Comparison of ENCODE assay signal across 24 cellular contexts in genomic region chr16:87597324-87597830, GRCh38. TPM values are rescaled to one million over a fixed set of nuclear protein-coding genes. Genes with fewer than 3 reads are reported as not detected.
DNase-seq lines count a peak whose midpoint lies in the region; ATAC-seq, FAIRE-seq and TF ChIP-seq lines count a peak whose summit lies in the region.
"Had no signal": no experiment of that assay in that cellular context is flagged by ENCODE, and none has a peak within 500 bp of the region (broad histone marks: within the 10 kb centered on the region; RNA-seq: fewer than 3 reads in every experiment).

No MANE protein-coding gene starts in this region.

- H3K79me1 ChIP-seq in trophoblast cell (ENCODE audit: low read length): no peaks in the 10 kb centered on the region

- H3K27me3 ChIP-seq in K562 (ENCODE audit: control insufficient read depth in 2 of 2, insufficient read depth in 2 of 2, low read length in 2 of 2) (peaks cover 23 to 43% of the 10 kb centered on the region in 2 experiments), trophoblast cell (ENCODE audit: insufficient read depth, low read length) (no peaks in the 10 kb centered on the region)

- no peaks in the 10 kb centered on the region for H4K20me1 ChIP-seq in K562 (replicated peaks; ENCODE audit: control insufficient read depth, insufficient read depth, low read length)

- H4K8ac ChIP-seq in trophoblast cell (ENCODE audit: low read depth, low read length): no peak overlapping the region

- 0% methylated on average over 6 of the region's 6 CpGs for WGBS in K562 (ENCODE audit: insufficient coverage, low coverage, missing lambda C conversion rate)
- WGBS in trophoblast cell (ENCODE audit: extremely low coverage, insufficient coverage, insufficient read length): 100% methylated on average over 1 of the region's 6 CpGs

- no peak for TF ChIP-seq RAD21 in K562 (CRISPR knock-in tag; conservative IDR thresholded peaks at IDR 0.05 in 1 of 2, IDR thresholded peaks at IDR 0.05 in 1 of 2)

- peak overlapping the region; percentile 90 for H3K23ac ChIP-seq in trophoblast cell (ENCODE audit: low read length)

- no peak overlapping the region for H2BK12ac ChIP-seq in trophoblast cell (ENCODE audit: low read length)

- FAIRE-seq in GM12891 (lab: Jason Lieb, UNC) (peak; percentile 58), HTR-8/SVneo (lab: Jason Lieb, UNC) (peak; percentile 100), K562 (lab: Jason Lieb, UNC) (peak; percentile 57)
- FAIRE-seq: A549, D721Med, GM19239 had no signal

- no peak overlapping the region for H3K27ac ChIP-seq in K562 (ENCODE audit: extremely low read depth, low read depth, low read length)
- H3K27ac ChIP-seq in trophoblast cell (ENCODE audit: low read depth, low read length): no peak overlapping the region
- H3K27ac ChIP-seq: A549; BLaER1 treated with 17β-estradiol and CSF1 and Interleukin-3, amounts not matched to agents 10 nM and 100 nM had no signal

- H3K79me2 ChIP-seq in K562 (ENCODE audit: control insufficient read depth, insufficient read depth, low read length) (no peaks in the 10 kb centered on the region), trophoblast cell (ENCODE audit: control insufficient read depth, insufficient read depth, low read length, poor library complexity) (no peaks in the 10 kb centered on the region)

- H3K4me1 ChIP-seq in K562 (replicated peaks in 1 of 2; ENCODE audit: control insufficient read depth in 2 of 2, insufficient read depth in 2 of 2, low read length in 2 of 2): peaks cover 0 to 5% of the 10 kb centered on the region in 2 experiments; a peak in 2 of 5 replicates
- no peaks in the 10 kb centered on the region for H3K4me1 ChIP-seq in trophoblast cell (ENCODE audit: control insufficient read depth in 1 of 2, insufficient read depth in 2 of 2, low read length in 2 of 2)
- H3K4me1 ChIP-seq: A549, BE2C had no signal

- H4K12ac ChIP-seq in trophoblast cell (ENCODE audit: low read depth, low read length): no peak overlapping the region

- H3K4me3 ChIP-seq in K562 (no peak overlapping the region), trophoblast cell (ENCODE audit: low read depth, low read length) (peak overlapping the region; percentile 47)
- H3K4me3 ChIP-seq: A549; BLaER1 treated with 17β-estradiol and CSF1 and Interleukin-3, amounts not matched to agents 10 nM and 100 nM had no signal

- no peaks in the 10 kb centered on the region for H3K9me3 ChIP-seq in K562 (replicated peaks; ENCODE audit: control insufficient read depth, insufficient read depth, low read depth, low read length)
- H3K9me3 ChIP-seq in trophoblast cell (ENCODE audit: insufficient read depth, low read depth, low read length): peaks cover 2% of the 10 kb centered on the region
- H3K9me3 ChIP-seq: BE2C had no signal

- no peak overlapping the region for H2BK5ac ChIP-seq in trophoblast cell (ENCODE audit: low read depth, low read length, poor library complexity)

- no peak overlapping the region for H3K9ac ChIP-seq in K562 (ENCODE audit: insufficient read depth in 1 of 2, low read depth in 2 of 2, low read length in 2 of 2)
- no peak overlapping the region for H3K9ac ChIP-seq in trophoblast cell (ENCODE audit: low read length)
- H3K9ac ChIP-seq: BLaER1 treated with 17β-estradiol and CSF1 and Interleukin-3, amounts not matched to agents 10 nM and 100 nM had no signal

- no peak overlapping the region for H3K4ac ChIP-seq in trophoblast cell (ENCODE audit: low read depth, low read length)

- DNase-seq in GM12891 (ENCODE audit: insufficient read length, low spot score) (no peak), HTR-8/SVneo (ENCODE audit: insufficient read length, low spot score) (no peak), K562 (ENCODE audit: extremely low read depth in 1 of 4, low spot score in 3 of 4) (no peak), trophoblast cell (no peak), EL (no peak), NAMALWA (ENCODE audit: low spot score) (no peak)
- DNase-seq: 8988T; ACHN; AML-193; BE2C; CD4-positive, alpha-beta T cell; CD8-positive, alpha-beta memory T cell; DMS 273 treated with DMSO at 0.1 percent for 48 hours; DMS79; GF-D8; GOT3; H7; HCEC 1CT had no signal

- H2AFZ ChIP-seq in K562 (ENCODE audit: low read depth, low read length): no peak overlapping the region
- no peak overlapping the region for H2AFZ ChIP-seq in trophoblast cell (ENCODE audit: insufficient read depth, low read length, poor library complexity)

- no peak for TF ChIP-seq CTCF in K562 (IDR thresholded peaks at IDR 0.05 in 2 of 3, conservative IDR thresholded peaks at IDR 0.05 in 1 of 3; ENCODE audit: insufficient read depth in 2 of 3, low read depth in 1 of 3, low read length in 3 of 3)

- H3K36me3 ChIP-seq in K562 (ENCODE audit: control insufficient read depth, insufficient read depth, low read length): no peaks in the 10 kb centered on the region
- no peaks in the 10 kb centered on the region for H3K36me3 ChIP-seq in trophoblast cell (ENCODE audit: control insufficient read depth in 1 of 2, insufficient read depth in 2 of 2, low read length in 2 of 2)
- H3K36me3 ChIP-seq: BE2C; BLaER1 treated with 17β-estradiol and CSF1 and Interleukin-3, amounts not matched to agents 10 nM and 100 nM had no signal

- POLR2A ChIA-PET in K562 (lab: Yijun Ruan, JAX): interaction anchor here (0.6 kb wide), 2 partner anchors 11 to 195 kb away, joined by 3 read pairs; no protein-coding TSS in a partner anchor

- H2AK5ac ChIP-seq in trophoblast cell (ENCODE audit: low read length): no peak overlapping the region

- intact Hi-C loops in K562 (cut with micrococcal nuclease): no loop called here

- no peak for ATAC-seq in K562
- no peak for ATAC-seq in GM19452 (IDR thresholded peaks at IDR 0.05; ENCODE audit: unreplicated experiment)
- ATAC-seq: A549 had no signal

- no peak for TF ChIP-seq EP300 in K562 (IDR thresholded peaks at IDR 0.05; ENCODE audit: low read length)

- H2BK120ac ChIP-seq in trophoblast cell (ENCODE audit: insufficient read depth, low read length, poor library complexity): no peak overlapping the region

- no peak overlapping the region for H3K18ac ChIP-seq in trophoblast cell (ENCODE audit: low read length)

- in situ Hi-C loops in K562 (cut with MboI): no loop called here

- H3K4me2 ChIP-seq in K562 (ENCODE audit: insufficient read depth, low read length): no peak overlapping the region
- H3K4me2 ChIP-seq in trophoblast cell (ENCODE audit: low read length): no peak overlapping the region
- H3K4me2 ChIP-seq: A549; BLaER1 treated with 17β-estradiol and CSF1 and Interleukin-3, amounts not matched to agents 10 nM and 100 nM had no signal

- H4K91ac ChIP-seq in trophoblast cell (ENCODE audit: low read depth, low read length): no peak overlapping the region

- CTCF ChIA-PET in K562 (lab: Yijun Ruan, JAX; ENCODE audit: low intra/inter-chr PET ratio): no interaction called here

- no TSS peak for BruUV-seq in K562 (replicated peaks; lab: Mats Ljungman, UMichigan)

- H3K9me1 ChIP-seq in K562 (ENCODE audit: control insufficient read depth, insufficient read depth, low read length): no peaks in the 10 kb centered on the region

- no peak overlapping the region for H3K14ac ChIP-seq in trophoblast cell (ENCODE audit: low read length)

- TF ChIP-seq POLR2A in GM12891 (IDR thresholded peaks at IDR 0.05; ENCODE audit: low read depth, low read length) (no peak), K562 (conservative IDR thresholded peaks at IDR 0.05) (no peak)

TF ChIP-seq in GM12891, 5 proteins besides CTCF, POLR2A, EP300 and RAD21:
- no peak for TF ChIP-seq POU2F2 (IDR thresholded peaks at IDR 0.05; ENCODE audit: low read depth, low read length)
- TF ChIP-seq PAX5 (IDR thresholded peaks at IDR 0.05; ENCODE audit: insufficient read depth, low read length, severe bottlenecking): no peak
- TF ChIP-seq SPI1 (IDR thresholded peaks at IDR 0.05; ENCODE audit: low read depth, low read length): no peak
- no peak for TF ChIP-seq TAF1 (IDR thresholded peaks at IDR 0.05; ENCODE audit: low read depth, low read length)
- no peak for TF ChIP-seq POLR2AphosphoS5 (IDR thresholded peaks at IDR 0.05; ENCODE audit: low read depth, low read length)

TF ChIP-seq in K562, 482 proteins besides CTCF, POLR2A, EP300 and RAD21 (continues in another document):
- peak in 1 of 2 experiments; percentile 56; a peak in 2 of 4 replicates for TF ChIP-seq KDM1A (IDR thresholded peaks at IDR 0.05)
- no peak for TF ChIP-seq HDGF (IDR thresholded peaks at IDR 0.05)
- 0 out of 2 replicates have a peak, but pooled peaks have one; percentile 27 for TF ChIP-seq TSC22D4 (tag; IDR thresholded peaks at IDR 0.05)
- TF ChIP-seq ILK (tag; IDR thresholded peaks at IDR 0.05; ENCODE audit: borderline replicate concordance, low read depth): no peak
- no peak for TF ChIP-seq IFI16 (CRISPR knock-in tag; IDR thresholded peaks at IDR 0.05)
- TF ChIP-seq ZFP1 (CRISPR knock-in tag; IDR thresholded peaks at IDR 0.05): no peak
- TF ChIP-seq PURB (CRISPR knock-in tag; IDR thresholded peaks at IDR 0.05; ENCODE audit: low read depth): no peak
- peak in 1 of 2 experiments; percentile 48; a peak in 1 of 4 replicates for TF ChIP-seq HDAC1 (IDR thresholded peaks at IDR 0.05)
- no peak for TF ChIP-seq BCL6 (CRISPR knock-in tag; IDR thresholded peaks at IDR 0.05)
- peak; percentile 45 for TF ChIP-seq EHMT2 (IDR thresholded peaks at IDR 0.05)
- TF ChIP-seq ZNF589 (CRISPR knock-in tag; IDR thresholded peaks at IDR 0.05; ENCODE audit: low read depth): no peak
- TF ChIP-seq JUNB (CRISPR knock-in tag; conservative IDR thresholded peaks at IDR 0.05): no peak

RNA-seq across cellular contexts. Expression of gene JPH3, which starts 4.9 kb away (rescaled TPM):
- 0.06 TPM for polyA plus RNA-seq in GM12891 (2012; ENCODE audit: low read depth, missing spikeins)
- 0.07 TPM in 1 of 2 replicates, not detected in the other for total RNA-seq in K562 (2011; cell fraction: chromatin; rRNA removed; ENCODE audit: low replicate concordance)
- total RNA-seq in K562 (2011; cell fraction: nucleolus; rRNA removed): 0.17 TPM in 1 of 2 replicates, not detected in the other
- total RNA-seq in K562 (2011; cell fraction: nucleoplasm; rRNA removed): not detected in 2 replicates
- total RNA-seq in K562 (2014; rRNA removed) (not detected in 2 replicates), K562 (2014; rRNA removed; fragmentation: Illumina TruSeq; extraction: Trizol) (not detected in 2 replicates), K562 (2015; rRNA removed; fragmentation: Illumina TruSeq; extraction: Trizol) (not detected in 2 replicates), K562 (2021) (0.07 TPM in 1 of 2 replicates, not detected in the other)
- polyA plus RNA-seq in K562 (2011; rRNA removed) (0.04 TPM in 1 of 2 replicates, not detected in the other), K562 (2014; fragmentation: Illumina TruSeq; extraction: Trizol) (not detected in 2 replicates), K562 (2014; fragmentation: Nextera tagmentation; extraction: Ambion mirVana) (not detected), K562 (2014; rRNA removed) (0.01 TPM in 1 of 2 replicates, not detected in the other)
- 0.03 TPM in 1 of 2 replicates, not detected in the other for polyA plus RNA-seq in K562 (2011; cell fraction: cytosol; rRNA removed)
- not detected in 2 replicates for polyA plus RNA-seq in K562 (2011; cell fraction: nucleus; rRNA removed)
- polyA plus RNA-seq in K562 (2012): 0.04 and 0.07 TPM in 2 replicates
- polyA minus RNA-seq in K562 (2011; rRNA and poly(A)+ RNA removed): not detected in 2 replicates
- polyA minus RNA-seq in K562 (2011; cell fraction: cytosol; rRNA and poly(A)+ RNA removed): not detected in 2 replicates
- not detected in 2 replicates for polyA minus RNA-seq in K562 (2011; cell fraction: nucleus; rRNA and poly(A)+ RNA removed)
- 5.7 and 6.2 TPM in 2 replicates for polyA plus RNA-seq in trophoblast cell (2013)
- total RNA-seq: CD4-positive, alpha-beta T cell; CD8-positive, alpha-beta memory T cell had no signal
- polyA plus RNA-seq: CD14-positive monocyte; CD8-positive, alpha-beta memory T cell had no signal
